1 cellular context compared by ENCODE assay signal in the genomic region with DNA sequence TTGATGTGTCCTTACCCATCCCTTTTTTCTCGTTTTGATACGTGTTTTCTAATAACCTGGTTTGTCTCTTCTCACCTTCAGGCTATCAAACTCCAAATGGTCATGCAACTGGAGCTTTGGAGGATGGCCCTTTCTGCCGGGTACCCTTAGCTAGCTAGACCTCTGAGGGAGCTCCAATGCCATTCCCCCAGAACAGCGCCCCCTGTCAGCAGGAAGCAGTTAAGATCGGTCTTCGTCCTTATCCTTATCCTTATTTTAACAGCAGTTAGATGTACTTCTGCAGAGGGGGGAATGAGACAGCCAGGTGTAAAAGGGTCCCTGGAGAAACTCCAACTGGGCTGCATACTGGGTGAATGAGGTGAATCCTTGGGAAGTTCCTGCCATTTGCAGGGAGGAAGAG.
TF ChIP-seq lines count a peak whose summit lies in the region.

No MANE protein-coding gene starts in this region.

TF ChIP-seq in WTC11, 78 proteins besides CTCF, POLR2A, EP300 and RAD21:
- TF ChIP-seq EMX1 (CRISPR knock-in tag; IDR thresholded peaks at IDR 0.05) (no peak), NFYB (CRISPR knock-in tag; conservative IDR thresholded peaks at IDR 0.05; ENCODE audit: low read depth) (no peak)
